8 cellular contexts compared by ENCODE assay signal in the genomic region with DNA sequence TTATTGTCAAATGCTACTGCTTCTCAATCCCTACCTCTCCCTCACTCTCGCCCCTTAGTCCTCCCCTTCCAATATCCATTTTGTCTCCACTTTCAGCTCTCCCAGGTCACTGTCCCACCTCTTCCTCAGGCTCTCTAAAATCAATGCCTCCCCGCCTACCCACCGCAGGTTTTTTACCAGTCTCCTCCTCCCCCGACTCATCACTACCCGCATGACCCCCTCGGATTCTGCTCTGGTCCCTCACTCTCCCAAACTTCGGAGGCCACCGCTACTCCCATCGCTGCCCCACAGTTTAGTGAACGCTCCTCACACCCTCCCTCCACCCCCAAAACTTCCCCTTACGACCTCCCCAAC. TPM values are rescaled to one million over a fixed set of nuclear protein-coding genes. Genes with fewer than 3 reads are reported as not detected.
DNase-seq lines count a peak whose midpoint lies in the region; ATAC-seq, FAIRE-seq and TF ChIP-seq lines count a peak whose summit lies in the region.

No MANE protein-coding gene starts in this region.

- peak overlapping the region; percentile 78 to 97 (median 83) for H3K4me3 ChIP-seq in pancreas

- peaks cover 0 to 9% (median 8%) of the 10 kb centered on the region in 3 donors for H3K4me1 ChIP-seq in pancreas

- no peaks in the 10 kb centered on the region for H3K9me3 Mint-ChIP-seq in IgD-negative memory B cell

- H3K27me3 ChIP-seq in pancreas: no peaks in the 10 kb centered on the region

- H3K27ac ChIP-seq in pancreas: peak overlapping the region in 2 of 4 donors; percentile 47 to 63

- 0 to 1% methylated on average over 11 of the region's 11 CpGs for WGBS in pancreas, 2 donors

- peak overlapping the region; percentile 67 to 98 (median 93) for H3K27ac Mint-ChIP-seq in IgD-negative memory B cell

- H3K9me3 ChIP-seq in pancreas: no peaks in the 10 kb centered on the region

- DNase-seq in NCI-H1694 treated with DMSO at 0.1 percent for 48 hours (lab: John Stamatoyannopoulos, UW) (peak; percentile 35), NCI-H1694 (lab: John Stamatoyannopoulos, UW) (no peak), activated T-cell treated with anti-CD3 and anti-CD28 coated beads for 4 hours (peak; percentile 23), frontal cortex (ENCODE audit: low spot score in 2 of 2) (peak; percentile 35 to 46), pancreas (peak in 2 of 6 donors; percentile 27 to 58), cerebellar nuclear complex (lab: John Stamatoyannopoulos, UW) (no peak)

- peak overlapping the region; percentile 92 to 96 (median 94) for H3K4me3 Mint-ChIP-seq in IgD-negative memory B cell

- H3K36me3 Mint-ChIP-seq in IgD-negative memory B cell: peaks cover 3% of the 10 kb centered on the region

- intact Hi-C loops in pancreas (cut with DNase I): no loop called here

- peaks cover 32 to 35% (median 33%) of the 10 kb centered on the region in 3 donors for H3K4me1 Mint-ChIP-seq in IgD-negative memory B cell

- ATAC-seq in pancreas (peak; percentile 4 to 33 (median 14)), GM21619 (IDR thresholded peaks at IDR 0.05; ENCODE audit: unreplicated experiment) (no peak)

- H3K27me3 Mint-ChIP-seq in IgD-negative memory B cell: no peaks in the 10 kb centered on the region

- no peak for TF ChIP-seq CTCF in pancreas (IDR thresholded peaks at IDR 0.05)

- no peaks in the 10 kb centered on the region for H3K36me3 ChIP-seq in pancreas

- no peak for FAIRE-seq in frontal cortex (lab: Jason Lieb, UNC)
- no peak for FAIRE-seq in pancreas (lab: Jason Lieb, UNC)

RNA-seq across cellular contexts. Expression of a gene that starts 0.5 kb away (rescaled TPM):
- 76.6 TPM for polyA plus RNA-seq in IgD-negative memory B cell
- 15.1 TPM for total RNA-seq in frontal cortex
- 1 to 10 TPM; 2.6 to 8.0 (median 3.2) TPM for total RNA-seq in pancreas
- 1 to 10 TPM; 2.5 to 2.7 TPM for polyA plus RNA-seq in pancreas

RNA-seq across cellular contexts. Expression of a gene that starts 7.8 kb away (rescaled TPM):
- 1.7 TPM for polyA plus RNA-seq in IgD-negative memory B cell
- 8.6 TPM for total RNA-seq in frontal cortex
- under 1 TPM; 0.35 to 0.95 (median 0.55) TPM for total RNA-seq in pancreas
- polyA plus RNA-seq in pancreas: under 1 TPM; 0.19 to 0.49 TPM

Comparison
In these comparisons a context has a peak if more than half of its experiments do, and no peak if none do; other contexts are left out.
1. DNase-seq: peak in NCI-H1694 treated with DMSO at 0.1 percent for 48 hours (single experiment), activated T-cell treated with anti-CD3 and anti-CD28 coated beads for 4 hours (single experiment) and frontal cortex (2 of 2); none in NCI-H1694 (single experiment) and cerebellar nuclear complex (0 of 2).